In the genomic region with DNA sequence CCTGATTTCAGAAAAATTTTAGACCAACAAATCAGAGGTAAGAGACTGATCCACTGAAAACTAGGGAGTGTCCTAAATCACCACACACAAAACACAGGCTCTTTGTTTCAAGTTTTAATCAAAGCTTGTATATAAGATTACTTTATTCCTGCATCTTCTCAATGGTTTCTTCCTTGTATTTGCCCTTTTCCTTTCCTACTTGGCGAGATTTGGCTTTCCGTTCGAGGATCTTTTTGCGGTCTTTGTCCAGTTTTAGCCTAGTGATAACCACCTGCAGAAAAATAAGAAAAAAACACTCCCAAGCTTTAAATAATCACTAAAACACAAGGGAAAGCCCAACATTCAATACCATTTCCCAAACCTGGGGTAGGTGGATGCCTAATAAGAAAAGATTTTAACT, we compare ENCODE assay signal across 1 cellular context.
TF ChIP-seq lines count a peak whose summit lies in the region.

No MANE protein-coding gene starts in this region.

TF ChIP-seq in H1, 55 proteins besides CTCF, POLR2A, EP300 and RAD21:
- TF ChIP-seq CEBPB (IDR thresholded peaks at IDR 0.05; ENCODE audit: low read depth, low read length), result no peak
- peak in 1 of 2 experiments; percentile 84; a peak in 1 of 4 replicates for TF ChIP-seq SIN3A (conservative IDR thresholded peaks at IDR 0.05 in 1 of 2, IDR thresholded peaks at IDR 0.05 in 1 of 2; ENCODE audit: low read depth in 1 of 2, low read length in 2 of 2)
- peak; percentile 59; the same call in 1 of the 2 replicates for TF ChIP-seq SP1 (IDR thresholded peaks at IDR 0.05; ENCODE audit: low read depth, low read length)
- peak; percentile 22; the same call in 1 of the 2 replicates for TF ChIP-seq SIX5 (IDR thresholded peaks at IDR 0.05; ENCODE audit: low read depth, low read length)
